ENCODE assay signal across 8 cellular contexts in genomic region chr4:101345271-101345595, GRCh38. TPM values are rescaled to one million over a fixed set of nuclear protein-coding genes. Genes with fewer than 3 reads are reported as not detected.
DNase-seq lines count a peak whose midpoint lies in the region; ATAC-seq lines count a peak whose summit lies in the region.

No MANE protein-coding gene starts in this region.

- H3K9me3 Mint-ChIP-seq in naive thymus-derived CD8-positive, alpha-beta T cell: no peaks in the 10 kb centered on the region

- peak overlapping the region; percentile 88 to 99 (median 96) for H3K4me3 Mint-ChIP-seq in naive thymus-derived CD8-positive, alpha-beta T cell

- peak overlapping the region; percentile 53 to 92 (median 82) for H3K27ac Mint-ChIP-seq in naive thymus-derived CD8-positive, alpha-beta T cell

- H3K4me1 ChIP-seq in SJCRH30: 0 out of 2 replicates have a peak, but pooled peaks cover 4% of the 10 kb centered on the region

- POLR2A ChIA-PET in naive thymus-derived CD8-positive, alpha-beta T cell (lab: Charles Lee): no interaction called here

- no peaks in the 10 kb centered on the region for H3K9me3 ChIP-seq in SJCRH30 (replicated peaks)

- H3K4me3 ChIP-seq in SJCRH30: peak overlapping the region; percentile 93

- ATAC-seq in naive thymus-derived CD8-positive, alpha-beta T cell: no peak
- no peak for ATAC-seq in sciatic nerve

- H3K36me3 Mint-ChIP-seq in naive thymus-derived CD8-positive, alpha-beta T cell: no peaks in the 10 kb centered on the region

- no peak overlapping the region for H3K27ac ChIP-seq in SJCRH30

- DNase-seq in DMS53 (lab: John Stamatoyannopoulos, UW) (peak; percentile 48), DMS53 treated with DMSO at 0.1 percent for 48 hours (lab: John Stamatoyannopoulos, UW; ENCODE audit: unreplicated experiment) (no peak), SJCRH30 (no peak), dermis blood vessel endothelial cell (peak; percentile 38), sciatic nerve (ENCODE audit: low spot score) (no peak), HK-2 (ENCODE audit: unreplicated experiment) (no peak), activated gamma-delta T cell (lab: John Stamatoyannopoulos, UW) (no peak)
- peak in 1 of 10 donors; percentile 14 for DNase-seq in naive thymus-derived CD8-positive, alpha-beta T cell

- H3K4me1 Mint-ChIP-seq in naive thymus-derived CD8-positive, alpha-beta T cell: peaks cover 14 to 59% (median 39%) of the 10 kb centered on the region in 4 donors

- H3K27me3 ChIP-seq in SJCRH30: no peaks in the 10 kb centered on the region

- intact Hi-C loops in sciatic nerve (cut with DNase I): loop anchor here (10.0 kb wide), 1 partner anchor 60 kb away; no protein-coding TSS in a partner anchor

- peaks cover 3 to 16% (median 6%) of the 10 kb centered on the region in 5 donors for H3K27me3 Mint-ChIP-seq in naive thymus-derived CD8-positive, alpha-beta T cell

- H3K36me3 ChIP-seq in SJCRH30: no peaks in the 10 kb centered on the region

RNA-seq across cellular contexts. Expression of gene PPP3CA, which starts 2.1 kb away (rescaled TPM):
- 36.2 and 38.4 TPM in 2 replicates for total RNA-seq in SJCRH30 (2014; rRNA removed; shearing (Covaris generic))
- total RNA-seq in dermis blood vessel endothelial cell: 77.1 and 115 TPM in 2 replicates
- 10 to 100 TPM; 22.8 to 23.7 TPM for total RNA-seq in naive thymus-derived CD8-positive, alpha-beta T cell
- polyA plus RNA-seq in naive thymus-derived CD8-positive, alpha-beta T cell: 1 to 10 TPM; 2.8 to 7.4 (median 6.1) TPM
- total RNA-seq in sciatic nerve: 56.8 TPM

Comparison
In these comparisons a context has a peak if more than half of its experiments do, and no peak if none do; other contexts are left out.
1. DNase-seq: peak in DMS53 (single experiment) and dermis blood vessel endothelial cell (single experiment); none in DMS53 treated with DMSO at 0.1 percent for 48 hours (single experiment), SJCRH30 (0 of 2), sciatic nerve (single experiment), HK-2 (single experiment) and activated gamma-delta T cell (single experiment).